8 cellular contexts compared by ENCODE assay signal in genomic region chr19:47305309-47305751, GRCh38. TPM values are rescaled to one million over a fixed set of nuclear protein-coding genes. Genes with fewer than 3 reads are reported as not detected.
A peak's percentile ranks its signal among the peaks of the same experiment; 100 is the strongest.
DNase-seq lines count a peak whose midpoint lies in the region; TF ChIP-seq lines count a peak whose summit lies in the region.

No MANE protein-coding gene starts in this region.

- no peaks in the 10 kb centered on the region for H3K27me3 ChIP-seq in colonic mucosa

- no peak overlapping the region for H3K9ac ChIP-seq in colonic mucosa (ENCODE audit: low read depth in 2 of 2, low read length in 2 of 2)

- H3K4me1 ChIP-seq in colonic mucosa = no peaks in the 10 kb centered on the region

- peak; percentile 95 for TF ChIP-seq CTCF in colonic mucosa (IDR thresholded peaks at IDR 0.05)

- H3K9me3 ChIP-seq in colonic mucosa = no peaks in the 10 kb centered on the region

- no peak overlapping the region for H3K4me3 ChIP-seq in colonic mucosa

- H3K36me3 ChIP-seq in colonic mucosa = no peaks in the 10 kb centered on the region

- intact Hi-C loops in colonic mucosa (cut with DNase I) = no loop called here

- H3K27ac ChIP-seq in colonic mucosa = no peak overlapping the region

- DNase-seq in NCI-H510A treated with DMSO at 0.1 percent for 48 hours (lab: John Stamatoyannopoulos, UW) (peak; percentile 41), NCI-H510A (lab: John Stamatoyannopoulos, UW) (no peak), NCI-H2107 treated with DMSO at 0.1 percent for 48 hours (lab: John Stamatoyannopoulos, UW; ENCODE audit: unreplicated experiment) (peak; percentile 45), colonic mucosa (peak; percentile 75), lung microvascular endothelial cell (ENCODE audit: low read depth in 2 of 2) (peak; percentile 63 to 71), cerebellar nuclear complex (lab: John Stamatoyannopoulos, UW) (no peak)
- DNase-seq in activated CD4-positive, CD25-positive, alpha-beta regulatory T cell treated with anti-CD3 and anti-CD28 coated beads, Interleukin-2, amount 50 U/mL, for 72 hours = peak; percentile 66
- peak; percentile 25 for DNase-seq in stimulated activated CD8-positive, alpha-beta memory T cell treated with anti-CD3 and anti-CD28 coated beads, Interleukin-15, amount 100 ng/mL, for 24 hours (ENCODE audit: low read depth)

RNA-seq across cellular contexts. Expression of gene C5AR1, which starts 4.3 kb away (rescaled TPM):
- total RNA-seq in colonic mucosa = 10 to 100 TPM in 1 of 2 donors, 1 to 10 TPM in 1; 5.3 to 11.5 TPM
- not detected in 2 replicates for total RNA-seq in lung microvascular endothelial cell

RNA-seq across cellular contexts. Expression of gene C5AR2, which starts 26.6 kb away (rescaled TPM):
- total RNA-seq in colonic mucosa (under 1 TPM; 0.74 to 0.82 TPM), lung microvascular endothelial cell (under 0.01 TPM in 2 replicates)

RNA-seq across cellular contexts. Expression of gene INAFM1, which starts 30.6 kb away (rescaled TPM):
- total RNA-seq in colonic mucosa = 10 to 100 TPM; 12.8 to 19.6 TPM
- total RNA-seq in lung microvascular endothelial cell = 0.65 and 1.2 TPM in 2 replicates

RNA-seq across cellular contexts. Expression of gene DHX34, which starts 43.8 kb away (rescaled TPM):
- total RNA-seq in colonic mucosa (10 to 100 TPM in 1 of 2 donors, 1 to 10 TPM in 1; 6.3 to 17.8 TPM), lung microvascular endothelial cell (4.1 and 5.2 TPM in 2 replicates)

RNA-seq across cellular contexts. Expression of gene CCDC9, which starts 49.0 kb away (rescaled TPM):
- 10 to 100 TPM; 27.2 to 37.3 TPM for total RNA-seq in colonic mucosa
- 3.3 and 4.6 TPM in 2 replicates for total RNA-seq in lung microvascular endothelial cell

Comparison
In these comparisons a context has a peak if more than half of its experiments do, and no peak if none do; other contexts are left out.
1. DNase-seq: peak in NCI-H510A treated with DMSO at 0.1 percent for 48 hours (single experiment), NCI-H2107 treated with DMSO at 0.1 percent for 48 hours (single experiment), activated CD4-positive, CD25-positive, alpha-beta regulatory T cell treated with anti-CD3 and anti-CD28 coated beads, Interleukin-2, amount 50 U/mL, for 72 hours (single experiment), colonic mucosa (single experiment), lung microvascular endothelial cell (2 of 2) and stimulated activated CD8-positive, alpha-beta memory T cell treated with anti-CD3 and anti-CD28 coated beads, Interleukin-15, amount 100 ng/mL, for 24 hours (single experiment); none in NCI-H510A (single experiment) and cerebellar nuclear complex (0 of 2).